ENCODE assay signal across 10 cellular contexts in genomic region chr4:15149842-15150592, GRCh38.
DNase-seq lines count a peak whose midpoint lies in the region; ATAC-seq and TF ChIP-seq lines count a peak whose summit lies in the region.
"Had no signal": no experiment of that assay in that cellular context is flagged by ENCODE, and none has a peak within 500 bp of the region (broad histone marks: within the 10 kb centered on the region; RNA-seq: fewer than 3 reads in every experiment).

No MANE protein-coding gene starts in this region.

- H3K36me3 ChIP-seq in BLaER1 treated with 17β-estradiol and CSF1 and Interleukin-3, amounts not matched to agents 10 nM and 100 nM = no peaks in the 10 kb centered on the region
- H3K36me3 ChIP-seq in right lobe of liver = no peaks in the 10 kb centered on the region

- no peaks in the 10 kb centered on the region for H3K9me3 Mint-ChIP-seq in type B pancreatic cell
- no peaks in the 10 kb centered on the region for H3K9me3 Mint-ChIP-seq in activated naive CD8-positive, alpha-beta T cell treated with anti-CD3 and anti-CD28 coated beads, Interleukin-2, amount 50 U/mL, for 24 hours
- H3K9me3 Mint-ChIP-seq: natural killer cell treated with Interleukin-12 subunit alpha and Interleukin-12 subunit beta and Interleukin-15 and Interleukin-18, amount 100 ng/mL, for 72 hours had no signal

- TF ChIP-seq POLR2A in right lobe of liver (IDR thresholded peaks at IDR 0.05) = no peak

- H3K4me1 Mint-ChIP-seq in type B pancreatic cell (ENCODE audit: unreplicated experiment) = peaks cover 26% of the 10 kb centered on the region
- H3K4me1 Mint-ChIP-seq in activated naive CD8-positive, alpha-beta T cell treated with anti-CD3 and anti-CD28 coated beads, Interleukin-2, amount 50 U/mL, for 24 hours = peaks cover 2% of the 10 kb centered on the region

- no peaks in the 10 kb centered on the region for H3K27me3 Mint-ChIP-seq in type B pancreatic cell
- H3K27me3 Mint-ChIP-seq in activated naive CD8-positive, alpha-beta T cell treated with anti-CD3 and anti-CD28 coated beads, Interleukin-2, amount 50 U/mL, for 24 hours = peaks cover 5% of the 10 kb centered on the region

- peak in 1 of 4 donors; percentile 13 for TF ChIP-seq CTCF in right lobe of liver (IDR thresholded peaks at IDR 0.05)
- TF ChIP-seq CTCF in type B pancreatic cell (conservative IDR thresholded peaks at IDR 0.05) = no peak

- H3K4me1 ChIP-seq in BLaER1 treated with 17β-estradiol and CSF1 and Interleukin-3, amounts not matched to agents 10 nM and 100 nM = peaks cover 11 to 22% (median 15%) of the 10 kb centered on the region in 10 experiments
- peaks cover 0 to 31% (median 6%) of the 10 kb centered on the region in 4 donors for H3K4me1 ChIP-seq in right lobe of liver

- peak overlapping the region in 9 of 11 experiments; percentile 18 to 65 (median 48); a peak in 14 of 22 replicates for H3K27ac ChIP-seq in BLaER1 treated with 17β-estradiol and CSF1 and Interleukin-3, amounts not matched to agents 10 nM and 100 nM
- peak overlapping the region in 1 of 3 donors; percentile 42 for H3K27ac ChIP-seq in right lobe of liver

- peak overlapping the region; percentile 43 to 77 (median 57) for H3K4me2 ChIP-seq in BLaER1 treated with 17β-estradiol and CSF1 and Interleukin-3, amounts not matched to agents 10 nM and 100 nM

- no peaks in the 10 kb centered on the region for H3K36me3 Mint-ChIP-seq in type B pancreatic cell
- H3K36me3 Mint-ChIP-seq in activated naive CD8-positive, alpha-beta T cell treated with anti-CD3 and anti-CD28 coated beads, Interleukin-2, amount 50 U/mL, for 24 hours (ENCODE audit: low read depth) = no peaks in the 10 kb centered on the region
- H3K36me3 Mint-ChIP-seq: natural killer cell treated with Interleukin-12 subunit alpha and Interleukin-12 subunit beta and Interleukin-15 and Interleukin-18, amount 100 ng/mL, for 72 hours had no signal

- H4K20me1 ChIP-seq in BLaER1 treated with 17β-estradiol and CSF1 and Interleukin-3, amounts not matched to agents 10 nM and 100 nM = no peaks in the 10 kb centered on the region

- no peak overlapping the region for H3K4me3 ChIP-seq in BLaER1 treated with 17β-estradiol and CSF1 and Interleukin-3, amounts not matched to agents 10 nM and 100 nM
- H3K4me3 ChIP-seq in right lobe of liver = no peak overlapping the region

- no peaks in the 10 kb centered on the region for H3K9me3 ChIP-seq in BLaER1 treated with 17β-estradiol and CSF1 and Interleukin-3, amounts not matched to agents 10 nM and 100 nM (replicated peaks in 1 of 11)
- H3K9me3 ChIP-seq in right lobe of liver = no peaks in the 10 kb centered on the region

- DNase-seq in NCI-H774 (lab: John Stamatoyannopoulos, UW) = peak; percentile 71
- peak; percentile 79 for DNase-seq in dedifferentiated amniotic fluid mesenchymal stem cell (ENCODE audit: extremely low spot score)
- DNase-seq in right lobe of liver = peak; percentile 87 to 94 (median 91)
- no peak for DNase-seq in type B pancreatic cell (ENCODE audit: extremely low spot score, unreplicated experiment)
- no peak for DNase-seq in activated naive CD8-positive, alpha-beta T cell treated with anti-CD3 and anti-CD28 coated beads, Interleukin-2, amount 50 U/mL, for 24 hours

- peak overlapping the region in 3 of 11 experiments; percentile 8 to 32 (median 26); a peak in 3 of 22 replicates for H3K9ac ChIP-seq in BLaER1 treated with 17β-estradiol and CSF1 and Interleukin-3, amounts not matched to agents 10 nM and 100 nM

- WGBS in right lobe of liver (ENCODE audit: insufficient coverage, low coverage, low lambda C conversion rate, missing lambda C conversion rate) = 9% methylated on average over 7 of the region's 9 CpGs

- peak; percentile 67 for ATAC-seq in GM19397 (IDR thresholded peaks at IDR 0.05; ENCODE audit: unreplicated experiment)
- peak; percentile 87 for ATAC-seq in HG03175 (IDR thresholded peaks at IDR 0.05; ENCODE audit: unreplicated experiment)
- peak; percentile 89 to 95 (median 90) for ATAC-seq in right lobe of liver
- ATAC-seq in activated naive CD8-positive, alpha-beta T cell treated with anti-CD3 and anti-CD28 coated beads, Interleukin-2, amount 50 U/mL, for 24 hours = no peak

- H3K27ac Mint-ChIP-seq in type B pancreatic cell = peak overlapping the region; percentile 73
- no peak overlapping the region for H3K27ac Mint-ChIP-seq in activated naive CD8-positive, alpha-beta T cell treated with anti-CD3 and anti-CD28 coated beads, Interleukin-2, amount 50 U/mL, for 24 hours
- H3K27ac Mint-ChIP-seq: IgD-negative memory B cell; natural killer cell treated with Interleukin-12 subunit alpha and Interleukin-12 subunit beta and Interleukin-15 and Interleukin-18, amount 100 ng/mL, for 72 hours had no signal

- no peaks in the 10 kb centered on the region for H3K27me3 ChIP-seq in BLaER1 treated with 17β-estradiol and CSF1 and Interleukin-3, amounts not matched to agents 10 nM and 100 nM
- H3K27me3 ChIP-seq in right lobe of liver = no peaks in the 10 kb centered on the region

- no peak overlapping the region for H3K4me3 Mint-ChIP-seq in type B pancreatic cell
- no peak overlapping the region for H3K4me3 Mint-ChIP-seq in activated naive CD8-positive, alpha-beta T cell treated with anti-CD3 and anti-CD28 coated beads, Interleukin-2, amount 50 U/mL, for 24 hours
- H3K4me3 Mint-ChIP-seq: IgD-negative memory B cell; natural killer cell treated with Interleukin-12 subunit alpha and Interleukin-12 subunit beta and Interleukin-15 and Interleukin-18, amount 100 ng/mL, for 72 hours had no signal

- intact Hi-C loops in right lobe of liver (cut with DNase I) = no loop called here

Comparison
In these comparisons a context has a peak if more than half of its experiments do, and no peak if none do; other contexts are left out.
1. DNase-seq: peak in NCI-H774 (single experiment), dedifferentiated amniotic fluid mesenchymal stem cell (single experiment) and right lobe of liver (3 of 3); none in type B pancreatic cell (single experiment) and activated naive CD8-positive, alpha-beta T cell treated with anti-CD3 and anti-CD28 coated beads, Interleukin-2, amount 50 U/mL, for 24 hours (single experiment).